In the genomic region with DNA sequence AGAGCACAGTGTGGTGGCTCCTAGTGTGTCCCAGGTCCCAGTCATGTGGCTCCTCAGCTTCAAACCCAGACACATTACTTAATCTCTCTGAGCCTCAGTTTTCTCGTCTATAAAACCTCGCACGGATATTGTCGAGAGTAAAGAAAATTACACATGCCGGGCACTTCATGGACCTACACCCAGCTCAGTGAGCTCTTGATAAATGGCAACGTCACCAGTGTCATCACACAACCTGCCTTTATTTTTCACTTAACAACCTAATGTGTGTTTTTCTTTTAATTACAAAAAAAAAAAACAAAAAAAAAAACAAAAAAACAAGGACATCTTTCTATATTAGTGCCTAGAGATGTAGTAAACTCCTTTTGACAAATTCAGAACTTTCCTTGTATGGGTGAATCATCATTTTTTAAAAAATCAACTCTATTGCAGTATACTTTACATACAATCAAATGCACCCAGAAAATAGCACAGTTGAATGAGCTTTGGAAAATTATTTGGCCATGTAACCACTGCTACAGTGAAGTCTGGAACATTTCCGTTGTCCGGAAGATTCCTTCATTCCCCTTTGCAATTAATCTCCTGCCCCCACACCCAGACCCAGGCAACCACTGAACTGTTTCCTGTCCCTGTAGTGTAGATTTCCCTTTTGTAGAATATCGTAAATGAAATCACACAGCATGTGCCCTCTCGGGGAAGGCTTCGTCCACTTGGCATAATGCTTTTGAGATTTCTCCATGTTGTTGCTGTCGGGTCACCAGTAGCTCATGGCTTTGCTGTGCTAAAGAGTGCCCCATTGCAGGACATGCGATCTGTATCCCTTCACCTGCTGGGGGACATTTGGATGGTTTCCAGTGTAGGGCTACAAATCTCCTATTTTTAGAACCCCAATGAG, we compare ENCODE assay signal across 10 cellular contexts.
DNase-seq lines count a peak whose midpoint lies in the region; ATAC-seq, FAIRE-seq and TF ChIP-seq lines count a peak whose summit lies in the region.
"Had no signal": no experiment of that assay in that cellular context is flagged by ENCODE, and none has a peak within 500 bp of the region (broad histone marks: within the 10 kb centered on the region; RNA-seq: fewer than 3 reads in every experiment).

No MANE protein-coding gene starts in this region.

- TF ChIP-seq POLR2A in lower leg skin (IDR thresholded peaks at IDR 0.05), result no peak

- no peak overlapping the region for H3K4me3 Mint-ChIP-seq in CD8-positive, alpha-beta memory T cell
- H3K4me3 Mint-ChIP-seq: activated CD8-positive, alpha-beta memory T cell treated with anti-CD3 and anti-CD28 coated beads, Interleukin-2, amount 10 ng/mL, durations not matched to agents 7 days and 5 days; stimulated activated memory B cell treated with anti-CD40 and anti-IgM and Interleukin-4, amounts not matched to agents 10 μg/mL and 1 μg/mL and 100 μg/mL, for 72 hours had no signal

- no peaks in the 10 kb centered on the region for H3K9me3 Mint-ChIP-seq in CD8-positive, alpha-beta memory T cell
- H3K9me3 Mint-ChIP-seq: stimulated activated memory B cell treated with anti-CD40 and anti-IgM and Interleukin-4, amounts not matched to agents 10 μg/mL and 1 μg/mL and 100 μg/mL, for 72 hours had no signal

- peak; percentile 38 for ATAC-seq in left ventricle myocardium superior
- no peak for ATAC-seq in HG02973 (IDR thresholded peaks at IDR 0.05; ENCODE audit: unreplicated experiment)
- ATAC-seq: activated CD8-positive, alpha-beta memory T cell treated with anti-CD3 and anti-CD28 coated beads, Interleukin-2, amount 10 ng/mL, durations not matched to agents 7 days and 5 days had no signal

- no peaks in the 10 kb centered on the region for H3K36me3 Mint-ChIP-seq in CD8-positive, alpha-beta memory T cell
- H3K36me3 Mint-ChIP-seq: activated CD8-positive, alpha-beta memory T cell treated with anti-CD3 and anti-CD28 coated beads, Interleukin-2, amount 10 ng/mL, durations not matched to agents 7 days and 5 days; stimulated activated memory B cell treated with anti-CD40 and anti-IgM and Interleukin-4, amounts not matched to agents 10 μg/mL and 1 μg/mL and 100 μg/mL, for 72 hours had no signal

- peaks cover 0 to 1% (median 0%) of the 10 kb centered on the region in 3 donors for H3K4me1 Mint-ChIP-seq in CD8-positive, alpha-beta memory T cell

- CTCF ChIA-PET in CD8-positive, alpha-beta memory T cell (lab: Charles Lee), result interaction anchor here (0.9 to 1.3 kb wide), 2 partner anchors 9 to 147 kb away, joined by 3 read pairs; no protein-coding TSS in a partner anchor

- POLR2A ChIA-PET in CD8-positive, alpha-beta memory T cell (lab: Charles Lee), result no interaction called here

- no peaks in the 10 kb centered on the region for H3K27me3 ChIP-seq in CD8-positive, alpha-beta memory T cell (ENCODE audit: insufficient read depth, low read length, poor library complexity, severe bottlenecking)

- TF ChIP-seq CTCF in lower leg skin (IDR thresholded peaks at IDR 0.05), result no peak

- H3K27me3 Mint-ChIP-seq in CD8-positive, alpha-beta memory T cell, result no peaks in the 10 kb centered on the region
- H3K27me3 Mint-ChIP-seq: activated CD8-positive, alpha-beta memory T cell treated with anti-CD3 and anti-CD28 coated beads, Interleukin-2, amount 10 ng/mL, durations not matched to agents 7 days and 5 days; stimulated activated memory B cell treated with anti-CD40 and anti-IgM and Interleukin-4, amounts not matched to agents 10 μg/mL and 1 μg/mL and 100 μg/mL, for 72 hours had no signal

- no peaks in the 10 kb centered on the region for H3K36me3 ChIP-seq in SK-N-MC (ENCODE audit: insufficient read depth, low read length)
- no peaks in the 10 kb centered on the region for H3K36me3 ChIP-seq in CD8-positive, alpha-beta memory T cell (ENCODE audit: insufficient read depth, low read length)

- peak; percentile 42 for FAIRE-seq in GM19239 (lab: Jason Lieb, UNC)

- no peak for DNase-seq in GM19239 (ENCODE audit: insufficient read length, low spot score)
- DNase-seq in SK-N-MC (ENCODE audit: low read depth, low spot score), result no peak
- DNase-seq in left ventricle myocardium superior, result no peak
- DNase-seq in renal cortical epithelial cell (ENCODE audit: low read depth), result peak; percentile 15
- DNase-seq in CD8-positive, alpha-beta memory T cell, result no peak
- DNase-seq in lower leg skin (ENCODE audit: low spot score in 2 of 2), result no peak
- DNase-seq in amniotic stem cell (lab: John Stamatoyannopoulos, UW), result no peak
- DNase-seq: activated CD8-positive, alpha-beta memory T cell treated with anti-CD3 and anti-CD28 coated beads, Interleukin-2, amount 10 ng/mL, durations not matched to agents 7 days and 5 days had no signal

- WGBS in lower leg skin, 2 donors, result 53 to 62% methylated on average over 13 of the region's 13 CpGs

- peak overlapping the region; percentile 76 for H3K9ac ChIP-seq in SK-N-MC (ENCODE audit: insufficient read length)

- H3K27ac ChIP-seq in SK-N-MC, result peak overlapping the region; percentile 87
- H3K27ac ChIP-seq in CD8-positive, alpha-beta memory T cell (ENCODE audit: low read depth, low read length), result no peak overlapping the region

- H3K4me3 ChIP-seq in SK-N-MC, result peak overlapping the region; percentile 47
- no peak overlapping the region for H3K4me3 ChIP-seq in CD8-positive, alpha-beta memory T cell (ENCODE audit: low read length)
- H3K4me3 ChIP-seq in lower leg skin (ENCODE audit: low read depth, poor library complexity, severe bottlenecking), result no peak overlapping the region

- H3K9me3 ChIP-seq in SK-N-MC (ENCODE audit: low read depth, low read length), result no peaks in the 10 kb centered on the region
- H3K9me3 ChIP-seq in CD8-positive, alpha-beta memory T cell (ENCODE audit: low read length), result no peaks in the 10 kb centered on the region

- intact Hi-C loops in left ventricle myocardium superior (cut with micrococcal nuclease), result loop anchor here (5.0 kb wide), 1 partner anchor 158 kb away; no protein-coding TSS in a partner anchor
- intact Hi-C loops in lower leg skin (cut with DNase I; ENCODE audit: low total_unique reads), result loop anchor here (5.0 kb wide), 1 partner anchor 158 kb away; no protein-coding TSS in a partner anchor

- H3K4me1 ChIP-seq in CD8-positive, alpha-beta memory T cell (ENCODE audit: insufficient read depth, low read length), result no peaks in the 10 kb centered on the region

- H3K27ac Mint-ChIP-seq in CD8-positive, alpha-beta memory T cell, result peak overlapping the region in 3 of 8 donors; percentile 2 to 75 (median 47)
- H3K27ac Mint-ChIP-seq: activated CD8-positive, alpha-beta memory T cell treated with anti-CD3 and anti-CD28 coated beads, Interleukin-2, amount 10 ng/mL, durations not matched to agents 7 days and 5 days; stimulated activated memory B cell treated with anti-CD40 and anti-IgM and Interleukin-4, amounts not matched to agents 10 μg/mL and 1 μg/mL and 100 μg/mL, for 72 hours had no signal
